Comparison of ENCODE assay signal across 8 cellular contexts in the genomic region with DNA sequence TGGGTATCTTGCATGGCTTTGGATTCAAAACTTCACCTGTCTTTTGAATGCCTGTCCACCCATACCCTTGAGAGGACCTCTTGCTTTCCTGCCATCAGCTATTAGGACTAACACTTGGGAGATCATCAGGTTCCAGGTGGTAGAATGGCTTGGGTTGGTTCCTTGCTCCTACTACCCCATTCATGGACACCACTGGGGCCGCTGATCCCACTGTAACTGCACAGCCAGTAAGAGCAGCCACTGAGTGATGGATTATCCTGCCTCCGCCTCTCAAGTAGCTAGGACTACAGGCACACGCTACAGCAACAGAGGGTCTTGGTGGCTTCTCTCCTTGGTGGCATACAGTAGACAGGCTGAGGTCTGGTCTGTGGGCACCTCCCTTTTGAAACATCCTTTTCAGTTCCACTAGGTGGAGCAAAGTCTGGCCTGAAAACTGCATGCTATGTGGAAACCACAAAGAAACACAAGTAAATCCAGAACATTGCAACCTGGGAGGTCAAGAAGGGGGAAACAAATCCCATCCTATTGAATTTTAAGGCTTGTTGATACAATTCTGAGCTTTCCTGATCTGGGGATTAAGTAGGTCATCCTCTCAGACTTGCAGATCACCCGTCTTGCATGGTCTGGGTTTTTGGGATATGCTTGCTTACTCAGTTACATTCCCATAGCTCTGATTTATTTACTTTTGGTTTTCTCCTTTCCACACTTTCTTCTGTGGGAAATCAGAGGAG. TPM values are rescaled to one million over a fixed set of nuclear protein-coding genes. Genes with fewer than 3 reads are reported as not detected.
DNase-seq lines count a peak whose midpoint lies in the region; ATAC-seq, FAIRE-seq and TF ChIP-seq lines count a peak whose summit lies in the region.

No MANE protein-coding gene starts in this region.

- no peaks in the 10 kb centered on the region for H3K27me3 ChIP-seq in CD4-positive, alpha-beta memory T cell (ENCODE audit: insufficient read depth, low read length)
- H3K27me3 ChIP-seq in HCT116 (ENCODE audit: insufficient read depth, low read length) = no peaks in the 10 kb centered on the region
- H3K27me3 ChIP-seq in pancreas = no peaks in the 10 kb centered on the region

- no peak overlapping the region for H3K4me3 ChIP-seq in CD4-positive, alpha-beta memory T cell (ENCODE audit: low read length in 2 of 2)
- no peak overlapping the region for H3K4me3 ChIP-seq in HCT116 (replicated peaks in 1 of 2; ENCODE audit: low read depth in 1 of 2, low read length in 2 of 2)
- H3K4me3 ChIP-seq in pancreas = no peak overlapping the region

- DNase-seq in CD4-positive, alpha-beta memory T cell = peak in 3 of 5 donors; percentile 9 to 16 (median 14)
- DNase-seq in HCT116 (ENCODE audit: low read depth, low spot score) (no peak), T-helper 17 cell (no peak), fibroblast of the conjunctiva (ENCODE audit: low read depth) (peak; percentile 65), pancreas (no peak), NCI-H510A (lab: John Stamatoyannopoulos, UW) (no peak)

- POLR2A ChIA-PET in CD4-positive, alpha-beta memory T cell (lab: Charles Lee; ENCODE audit: partially characterized antibody) = interaction anchor here (2.2 kb wide), 1 partner anchor 9 kb away, joined by 11 read pairs; a partner anchor contains a TSS
- POLR2A ChIA-PET in HCT116 (lab: Charles Lee) = interaction anchor here (0.6 to 1.8 kb wide), 2 partner anchors 10 kb away, joined by 3 to 5 read pairs; a partner anchor contains a TSS

- H3K36me3 Mint-ChIP-seq in CD4-positive, alpha-beta memory T cell = peaks cover 11 to 12% of the 10 kb centered on the region in 2 donors
- peaks cover 2% of the 10 kb centered on the region for H3K36me3 Mint-ChIP-seq in T-helper 17 cell (ENCODE audit: low read depth)

- no peaks in the 10 kb centered on the region for H3K9me3 ChIP-seq in CD4-positive, alpha-beta memory T cell (ENCODE audit: control insufficient read depth in 1 of 2, low read length in 2 of 2)
- H3K9me3 ChIP-seq in HCT116 (ENCODE audit: control insufficient read depth in 1 of 2, insufficient read depth in 1 of 2, low read depth in 1 of 2, low read length in 2 of 2) (no peaks in the 10 kb centered on the region), T-helper 17 cell (ENCODE audit: control insufficient read depth, low read length, poor library complexity, severe bottlenecking) (no peaks in the 10 kb centered on the region), pancreas (no peaks in the 10 kb centered on the region)

- no TSS peak for BruUV-seq in HCT116 (replicated peaks; lab: Mats Ljungman, UMichigan)

- ATAC-seq in HCT116 = peak; percentile 95
- peak; percentile 88 for ATAC-seq in T-helper 17 cell
- peak; percentile 48 to 87 (median 82) for ATAC-seq in pancreas
- no peak for ATAC-seq in HG02642 (IDR thresholded peaks at IDR 0.05; ENCODE audit: poor library complexity, unreplicated experiment)
- ATAC-seq in GM21390 (IDR thresholded peaks at IDR 0.05; ENCODE audit: unreplicated experiment) = no peak

- CTCF ChIA-PET in CD4-positive, alpha-beta memory T cell (lab: Charles Lee; ENCODE audit: partially characterized antibody) = interaction anchor here (1.5 to 3.9 kb wide), 5 partner anchors 9 to 38 kb away, joined by 5 to 15 read pairs (median 6); a partner anchor contains a TSS
- CTCF ChIA-PET in HCT116 (lab: Charles Lee) = interaction anchor here (2.8 kb wide), 1 partner anchor 149 kb away, joined by 6 read pairs; no protein-coding TSS in a partner anchor

- no peak overlapping the region for H3K27ac ChIP-seq in CD4-positive, alpha-beta memory T cell (ENCODE audit: low read depth, low read length)
- no peak overlapping the region for H3K27ac ChIP-seq in HCT116 (ENCODE audit: low read depth, low read length)
- peak overlapping the region in 2 of 4 donors; percentile 3 to 56 for H3K27ac ChIP-seq in pancreas

- H3K9me3 Mint-ChIP-seq in CD4-positive, alpha-beta memory T cell = no peaks in the 10 kb centered on the region

- no peak overlapping the region for H2AFZ ChIP-seq in HCT116 (ENCODE audit: low read depth, low read length, poor library complexity, severe bottlenecking)

- peaks cover 35% of the 10 kb centered on the region for H3K4me1 ChIP-seq in CD4-positive, alpha-beta memory T cell (ENCODE audit: insufficient read depth, low read length)
- H3K4me1 ChIP-seq in HCT116 (ENCODE audit: control insufficient read depth in 1 of 2, insufficient read depth in 2 of 2, low read length in 2 of 2) (peaks cover 0 to 10% of the 10 kb centered on the region in 2 experiments; a peak in 2 of 4 replicates), pancreas (peaks cover 0 to 10% (median 5%) of the 10 kb centered on the region in 3 donors)

- intact Hi-C loops in CD4-positive, alpha-beta memory T cell (cut with micrococcal nuclease) = no loop called here
- intact Hi-C loops in HCT116 (cut with micrococcal nuclease) (no loop called here), pancreas (cut with DNase I) (no loop called here)

- WGBS in pancreas, 2 donors = 84 to 88% methylated on average over 4 of the region's 4 CpGs

- RAD21 ChIA-PET in HCT116 (lab: Charles Lee; ENCODE audit: low non-redundant PET in 1 of 2, low total read pairs in 2 of 2, uncharacterized antibody in 2 of 2, unreplicated experiment in 2 of 2) = no interaction called here

- no peak for TF ChIP-seq POLR2A in HCT116 (IDR thresholded peaks at IDR 0.05; ENCODE audit: borderline replicate concordance, extremely low read depth, insufficient read depth, insufficient read length)

- no peaks in the 10 kb centered on the region for H3K36me3 ChIP-seq in CD4-positive, alpha-beta memory T cell (ENCODE audit: insufficient read depth, low read length)
- H3K36me3 ChIP-seq in HCT116 (ENCODE audit: control insufficient read depth in 1 of 2, insufficient read depth in 2 of 2, low read length in 2 of 2) = no peaks in the 10 kb centered on the region
- H3K36me3 ChIP-seq in pancreas = no peaks in the 10 kb centered on the region

- no peaks in the 10 kb centered on the region for H4K20me1 ChIP-seq in HCT116 (ENCODE audit: insufficient read depth)

- no peak overlapping the region for H3K4me2 ChIP-seq in HCT116 (ENCODE audit: low read length)

- no peak overlapping the region for H3K9ac ChIP-seq in HCT116 (ENCODE audit: low read length)

- TF ChIP-seq CTCF in HCT116 (IDR thresholded peaks at IDR 0.05 in 2 of 3, conservative IDR thresholded peaks at IDR 0.05 in 1 of 3; ENCODE audit: borderline replicate concordance in 1 of 3, insufficient read depth in 1 of 3, low read depth in 2 of 3, low read length in 2 of 3) (peak in 2 of 3 experiments; percentile 72 to 76; a peak in 4 of 6 replicates), pancreas (IDR thresholded peaks at IDR 0.05) (peak in 2 of 4 donors; percentile 16 to 29)

- FAIRE-seq in pancreas (lab: Jason Lieb, UNC) = no peak

- no peak; the same call in 1 of the 2 replicates for TF ChIP-seq RAD21 in HCT116 (IDR thresholded peaks at IDR 0.05; ENCODE audit: low read depth)

- H3K79me2 ChIP-seq in HCT116 (ENCODE audit: insufficient read depth, low read length) = 0 out of 2 replicates have a peak, but pooled peaks cover 3% of the 10 kb centered on the region

- no peaks in the 10 kb centered on the region for H3K9me2 ChIP-seq in HCT116 (ENCODE audit: insufficient read depth)

- H3K27ac Mint-ChIP-seq in CD4-positive, alpha-beta memory T cell = peak overlapping the region; percentile 25 to 83 (median 59)
- peak overlapping the region; percentile 65 for H3K27ac Mint-ChIP-seq in T-helper 17 cell

- H3K27me3 Mint-ChIP-seq in CD4-positive, alpha-beta memory T cell = no peaks in the 10 kb centered on the region
- H3K27me3 Mint-ChIP-seq in T-helper 17 cell = no peaks in the 10 kb centered on the region

- peak overlapping the region in 4 of 8 donors; percentile 33 to 45 (median 39) for H3K4me3 Mint-ChIP-seq in CD4-positive, alpha-beta memory T cell
- H3K4me3 Mint-ChIP-seq in T-helper 17 cell = peak overlapping the region; percentile 71

- peaks cover 40 to 62% (median 48%) of the 10 kb centered on the region in 4 donors for H3K4me1 Mint-ChIP-seq in CD4-positive, alpha-beta memory T cell
- H3K4me1 Mint-ChIP-seq in T-helper 17 cell = peaks cover 40% of the 10 kb centered on the region

TF ChIP-seq in HCT116, 20 proteins besides CTCF, POLR2A, EP300 and RAD21 (continues in another document):
- TF ChIP-seq ELF1 (IDR thresholded peaks at IDR 0.05; ENCODE audit: borderline replicate concordance, low read depth) = no peak
- no peak for TF ChIP-seq EZH2 (IDR thresholded peaks at IDR 0.05)
- no peak for TF ChIP-seq EGR1 (IDR thresholded peaks at IDR 0.05; ENCODE audit: low read depth)

RNA-seq across cellular contexts. Expression of a gene that starts 9.4 kb away (rescaled TPM):
- total RNA-seq in CD4-positive, alpha-beta memory T cell = 10 to 100 TPM; 39.3 to 41.1 TPM
- 10 to 100 TPM; 25.7 to 34.3 TPM for polyA plus RNA-seq in CD4-positive, alpha-beta memory T cell
- total RNA-seq in HCT116 (2021; ENCODE audit: unreplicated experiment) (25.2 TPM), T-helper 17 cell (10 to 100 TPM; 21.1 to 26.6 TPM), pancreas (10 to 100 TPM in 5 of 6 donors, 1 to 10 TPM in 1; 9.0 to 27.3 (median 12.1) TPM)
- 25.3 and 27.1 TPM in 2 replicates for polyA plus RNA-seq in HCT116 (2012)
- polyA plus RNA-seq in pancreas = 10 to 100 TPM; 10.5 to 11.0 TPM

RNA-seq across cellular contexts. Expression of a gene that starts 38.7 kb away (rescaled TPM):
- total RNA-seq in CD4-positive, alpha-beta memory T cell = 10 to 100 TPM; 20.2 to 21.7 TPM
- 10 to 100 TPM in 1 of 2 donors, 1 to 10 TPM in 1; 9.5 to 11.4 TPM for polyA plus RNA-seq in CD4-positive, alpha-beta memory T cell
- total RNA-seq in HCT116 (2021; ENCODE audit: unreplicated experiment) (22.9 TPM), T-helper 17 cell (1 to 10 TPM; 5.6 to 7.9 TPM), pancreas (10 to 100 TPM in 4 of 6 donors, 1 to 10 TPM in 2; 6.2 to 21.6 (median 10.4) TPM)
- polyA plus RNA-seq in HCT116 (2012) = 7.2 and 14.3 TPM in 2 replicates
- 1 to 10 TPM; 5.6 to 9.0 TPM for polyA plus RNA-seq in pancreas

RNA-seq across cellular contexts. Expression of a gene that starts 38.9 kb away (rescaled TPM):
- total RNA-seq in CD4-positive, alpha-beta memory T cell = 1 to 10 TPM; 3.7 to 4.0 TPM
- polyA plus RNA-seq in CD4-positive, alpha-beta memory T cell = 1 to 10 TPM; 5.8 to 7.3 TPM
- total RNA-seq in HCT116 (2021; ENCODE audit: unreplicated experiment) = 13.3 TPM
- 8.4 and 10.1 TPM in 2 replicates for polyA plus RNA-seq in HCT116 (2012)
- 1 to 10 TPM; 3.2 to 3.7 TPM for total RNA-seq in T-helper 17 cell
- total RNA-seq in pancreas = 1 to 10 TPM; 2.5 to 4.5 (median 3.1) TPM
- polyA plus RNA-seq in pancreas = 1 to 10 TPM; 2.4 to 8.0 TPM

Comparison
In these comparisons a context has a peak if more than half of its experiments do, and no peak if none do; other contexts are left out.
1. DNase-seq: peak in CD4-positive, alpha-beta memory T cell (3 of 5) and fibroblast of the conjunctiva (single experiment); none in HCT116 (single experiment), T-helper 17 cell (0 of 3), pancreas (0 of 6) and NCI-H510A (single experiment).
2. ATAC-seq: peak in HCT116 (single experiment), T-helper 17 cell (single experiment) and pancreas (4 of 4); none in HG02642 (single experiment) and GM21390 (single experiment).